In genomic region chr4:40228497-40229365, GRCh38 we compare ENCODE assay signal across 1 cellular context.
TF ChIP-seq lines count a peak whose summit lies in the region.

No MANE protein-coding gene starts in this region.

TF ChIP-seq in GM12878, 131 proteins besides CTCF, POLR2A, EP300 and RAD21 (continued from another document and continues in another):
- TF ChIP-seq ZNF592 (IDR thresholded peaks at IDR 0.05) (no peak), ZNF24 (IDR thresholded peaks at IDR 0.05) (no peak), ETV6 (conservative IDR thresholded peaks at IDR 0.05 in 1 of 2, IDR thresholded peaks at IDR 0.05 in 1 of 2; ENCODE audit: borderline replicate concordance in 1 of 2, low read depth in 1 of 2) (peak in 1 of 2 experiments; percentile 89; a peak in 2 of 4 replicates), NR2C2 (IDR thresholded peaks at IDR 0.05; ENCODE audit: borderline replicate concordance, control insufficient read depth, insufficient read length, low read depth) (no peak), YY1 (IDR thresholded peaks at IDR 0.05; ENCODE audit: low read depth, low read length) (no peak), SMC3 (IDR thresholded peaks at IDR 0.05; ENCODE audit: borderline replicate concordance, low read length) (peak; percentile 25; the same call in 1 of the 2 replicates), MXI1 (IDR thresholded peaks at IDR 0.05; ENCODE audit: low read depth, low read length) (no peak), YBX1 (IDR thresholded peaks at IDR 0.05) (no peak), BHLHE40 (IDR thresholded peaks at IDR 0.05; ENCODE audit: borderline replicate concordance in 1 of 2, low read depth in 2 of 2, low read length in 1 of 2) (0 out of 4 replicates have a peak, but pooled peaks of 1 of the 2 experiments have one; percentile 17), HSF1 (IDR thresholded peaks at IDR 0.05; ENCODE audit: low read depth, low read length) (no peak), PAX8 (IDR thresholded peaks at IDR 0.05) (no peak), RELA (IDR thresholded peaks at IDR 0.05; ENCODE audit: borderline replicate concordance, partially characterized antibody) (peak; percentile 55), HDAC6 (IDR thresholded peaks at IDR 0.05; ENCODE audit: unreplicated experiment) (no peak), EGR1 (IDR thresholded peaks at IDR 0.05; ENCODE audit: borderline replicate concordance in 1 of 2, low read depth in 2 of 2, low read length in 2 of 2) (no peak), REST (IDR thresholded peaks at IDR 0.05; ENCODE audit: low read depth, low read length) (no peak), ATF2 (IDR thresholded peaks at IDR 0.05; ENCODE audit: low read length) (peak; percentile 98), LARP7 (IDR thresholded peaks at IDR 0.05) (no peak), ZBTB40 (IDR thresholded peaks at IDR 0.05; ENCODE audit: borderline replicate concordance) (no peak), KDM1A (IDR thresholded peaks at IDR 0.05; ENCODE audit: borderline replicate concordance) (no peak), USF1 (IDR thresholded peaks at IDR 0.05; ENCODE audit: borderline replicate concordance, extremely low read length, insufficient read depth, low read depth, low read length) (no peak), CHD4 (IDR thresholded peaks at IDR 0.05) (no peak), SMARCA5 (IDR thresholded peaks at IDR 0.05) (0 out of 2 replicates have a peak, but pooled peaks have one; percentile 24), USF2 (IDR thresholded peaks at IDR 0.05; ENCODE audit: borderline replicate concordance, low read depth, low read length) (no peak), IRF4 (IDR thresholded peaks at IDR 0.05; ENCODE audit: low read depth, low read length) (peak; percentile 75), HDGF (IDR thresholded peaks at IDR 0.05) (no peak), ZNF384 (IDR thresholded peaks at IDR 0.05; ENCODE audit: borderline replicate concordance, low read depth, low read length) (no peak), SREBF2 (IDR thresholded peaks at IDR 0.05; ENCODE audit: low read length) (no peak), GATAD2B (conservative IDR thresholded peaks at IDR 0.05; ENCODE audit: low read depth) (no peak), ZSCAN29 (IDR thresholded peaks at IDR 0.05) (no peak), JUNB (IDR thresholded peaks at IDR 0.05) (peak; percentile 93), GABPA (IDR thresholded peaks at IDR 0.05; ENCODE audit: low read depth) (peak; percentile 67), ZNF622 (IDR thresholded peaks at IDR 0.05) (no peak), RELB (IDR thresholded peaks at IDR 0.05; ENCODE audit: low read depth) (peak; percentile 70), BRCA1 (IDR thresholded peaks at IDR 0.05; ENCODE audit: low read depth, low read length) (no peak), NFXL1 (IDR thresholded peaks at IDR 0.05; ENCODE audit: borderline replicate concordance) (no peak), NBN (IDR thresholded peaks at IDR 0.05) (no peak), BMI1 (IDR thresholded peaks at IDR 0.05; ENCODE audit: borderline replicate concordance) (peak; percentile 15; the same call in 1 of the 2 replicates), MYB (IDR thresholded peaks at IDR 0.05; ENCODE audit: borderline replicate concordance, low read depth, low read length) (no peak), POU2F2 (IDR thresholded peaks at IDR 0.05; ENCODE audit: borderline replicate concordance, low read depth, low read length) (no peak), SUZ12 (IDR thresholded peaks at IDR 0.05; ENCODE audit: unreplicated experiment) (no peak), RFX5 (IDR thresholded peaks at IDR 0.05; ENCODE audit: low read depth, low read length) (no peak), SRF (IDR thresholded peaks at IDR 0.05; ENCODE audit: low read depth in 2 of 2, low read length in 2 of 2) (peak in 1 of 2 experiments; percentile 16; a peak in 1 of 4 replicates), ZNF207 (IDR thresholded peaks at IDR 0.05; ENCODE audit: borderline replicate concordance) (no peak), SMAD1 (IDR thresholded peaks at IDR 0.05; ENCODE audit: low read depth, partially characterized antibody) (no peak), IKZF2 (IDR thresholded peaks at IDR 0.05) (peak; percentile 55 to 57; a peak in 3 of 4 replicates)
